In the genomic region with DNA sequence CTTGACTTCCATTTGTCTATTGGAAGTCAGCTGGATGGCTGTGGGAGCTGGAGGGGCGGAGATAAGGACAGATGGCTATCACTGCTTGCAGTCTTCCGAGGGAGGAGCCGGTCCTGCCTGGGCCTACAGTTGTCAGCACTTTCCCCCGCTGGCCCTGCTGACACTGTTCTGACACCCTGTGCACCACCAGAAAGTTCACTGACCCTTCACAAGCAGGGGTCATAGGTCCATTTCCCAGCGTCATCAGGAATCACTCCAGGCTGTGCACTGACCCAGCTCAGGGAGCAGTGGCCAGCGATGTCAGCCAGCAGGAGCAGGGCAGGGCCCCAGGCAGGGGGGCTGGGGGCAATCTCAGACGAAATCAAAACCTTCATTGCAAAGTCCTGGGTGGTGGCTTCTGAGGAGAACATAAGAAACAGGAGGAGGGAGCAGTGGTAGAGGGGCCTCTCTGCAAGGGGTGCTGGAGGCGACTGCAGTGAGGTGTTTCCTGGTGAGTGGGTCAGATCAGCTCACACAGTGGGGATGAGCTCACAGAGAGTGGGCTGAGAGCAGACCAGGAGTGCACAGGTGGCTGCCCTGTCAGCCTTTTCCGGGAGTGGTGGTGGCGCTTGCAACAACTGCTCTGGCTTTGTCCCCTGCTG, we compare ENCODE assay signal across 21 cellular contexts. TPM values are rescaled to one million over a fixed set of nuclear protein-coding genes. Genes with fewer than 3 reads are reported as not detected.
DNase-seq lines count a peak whose midpoint lies in the region; ATAC-seq and TF ChIP-seq lines count a peak whose summit lies in the region.
"Had no signal": no experiment of that assay in that cellular context is flagged by ENCODE, and none has a peak within 500 bp of the region (broad histone marks: within the 10 kb centered on the region; RNA-seq: fewer than 3 reads in every experiment).

No MANE protein-coding gene starts in this region.

- H3K27ac Mint-ChIP-seq in activated T-helper 2 cell treated with anti-CD3 and anti-CD28 coated beads, Interferon-gamma antibody, Interleukin-2, Interleukin-4, amounts not matched to agents 10 μg/mL and 5 μg/mL and 100 μg/mL, durations not matched to agents 14 hours and 24 hours and 36 hours = no peak overlapping the region
- H3K27ac Mint-ChIP-seq: activated naive CD4-positive, alpha-beta T cell treated with anti-CD3 and anti-CD28 coated beads, Interleukin-2, amount 10 ng/mL, durations not matched to agents 7 days and 5 days had no signal

- H2BK120ac ChIP-seq in mesenchymal stem cell (ENCODE audit: low read depth, low read length) = no peak overlapping the region

- no peak overlapping the region for H3K9ac ChIP-seq in mesenchymal stem cell (ENCODE audit: low read length)

- H3K9me3 ChIP-seq in cardiac muscle cell (ENCODE audit: low read depth) (no peaks in the 10 kb centered on the region), mesenchymal stem cell (ENCODE audit: control insufficient read depth, low read length) (no peaks in the 10 kb centered on the region)

- no peak overlapping the region for H3K14ac ChIP-seq in mesenchymal stem cell (ENCODE audit: low read length in 2 of 2)

- H3K9me3 Mint-ChIP-seq in activated T-helper 2 cell treated with anti-CD3 and anti-CD28 coated beads, Interferon-gamma antibody, Interleukin-2, Interleukin-4, amounts not matched to agents 10 μg/mL and 5 μg/mL and 100 μg/mL, durations not matched to agents 14 hours and 24 hours and 36 hours = no peaks in the 10 kb centered on the region
- H3K9me3 Mint-ChIP-seq: activated naive CD4-positive, alpha-beta T cell treated with anti-CD3 and anti-CD28 coated beads, Interleukin-2, amount 10 ng/mL, durations not matched to agents 7 days and 5 days had no signal

- H3K27me3 ChIP-seq in cardiac muscle cell (no peaks in the 10 kb centered on the region), mesenchymal stem cell (ENCODE audit: control insufficient read depth in 1 of 2, insufficient read depth in 1 of 2, low read length in 2 of 2) (peaks cover 40 to 83% of the 10 kb centered on the region in 2 experiments)
- H3K27me3 ChIP-seq: brain microvascular endothelial cell had no signal

- no peaks in the 10 kb centered on the region for H3K79me1 ChIP-seq in mesenchymal stem cell (replicated peaks; ENCODE audit: low read length, poor library complexity, severe bottlenecking)

- intact Hi-C loops in Right ventricle myocardium inferior (cut with DNase I) = no loop called here
- intact Hi-C loops in activated T-helper 2 cell treated with anti-CD3 and anti-CD28 coated beads, Interferon-gamma antibody, Interleukin-2, Interleukin-4, amounts not matched to agents 10 μg/mL and 5 μg/mL and 100 μg/mL, durations not matched to agents 14 hours and 24 hours and 36 hours (cut with micrococcal nuclease) = no loop called here

- no peak overlapping the region for H2AK5ac ChIP-seq in mesenchymal stem cell (ENCODE audit: low read length, severe bottlenecking)

- H3K4me2 ChIP-seq in mesenchymal stem cell (ENCODE audit: low read length, poor library complexity, severe bottlenecking) = no peak overlapping the region

- H3K36me3 ChIP-seq in cardiac muscle cell = no peaks in the 10 kb centered on the region
- H3K36me3 ChIP-seq in mesenchymal stem cell (ENCODE audit: control insufficient read depth in 1 of 2, insufficient read depth in 2 of 2, low read depth in 1 of 2, low read length in 2 of 2) = no peaks in the 10 kb centered on the region
- H3K36me3 ChIP-seq: brain microvascular endothelial cell had no signal

- peaks cover 39% of the 10 kb centered on the region for H3K27me3 Mint-ChIP-seq in activated T-helper 2 cell treated with anti-CD3 and anti-CD28 coated beads, Interferon-gamma antibody, Interleukin-2, Interleukin-4, amounts not matched to agents 10 μg/mL and 5 μg/mL and 100 μg/mL, durations not matched to agents 14 hours and 24 hours and 36 hours (ENCODE audit: low read depth)

- ATAC-seq in Right ventricle myocardium inferior = no peak
- ATAC-seq in esophagus mucosa = peak; percentile 26
- no peak for ATAC-seq in HG03108 (IDR thresholded peaks at IDR 0.05; ENCODE audit: unreplicated experiment)
- no peak for ATAC-seq in GM18505 (IDR thresholded peaks at IDR 0.05; ENCODE audit: unreplicated experiment)
- ATAC-seq: PC-3 had no signal

- H3K27ac ChIP-seq in cardiac muscle cell (peak overlapping the region; percentile 45), mesenchymal stem cell (ENCODE audit: low read length, poor library complexity, severe bottlenecking) (no peak overlapping the region)
- H3K27ac ChIP-seq: brain microvascular endothelial cell had no signal

- H3K4me1 ChIP-seq in cardiac muscle cell (ENCODE audit: low read depth) (peaks cover 24% of the 10 kb centered on the region), mesenchymal stem cell (ENCODE audit: control insufficient read depth, insufficient read depth, low read depth, low read length) (peaks cover 6% of the 10 kb centered on the region)

- no peak for TF ChIP-seq POLR2A in GM18505 (IDR thresholded peaks at IDR 0.05; ENCODE audit: borderline replicate concordance, extremely low read depth, insufficient read depth, insufficient read length)

- H2BK15ac ChIP-seq in mesenchymal stem cell (ENCODE audit: low read depth, poor library complexity, severe bottlenecking) = no peak overlapping the region

- peak overlapping the region; percentile 54 for H2AFZ ChIP-seq in mesenchymal stem cell (ENCODE audit: low read depth, low read length)

- 21% methylated on average over 10 of the region's 10 CpGs for WGBS in mesenchymal stem cell

- no peaks in the 10 kb centered on the region for H3K36me3 Mint-ChIP-seq in activated T-helper 2 cell treated with anti-CD3 and anti-CD28 coated beads, Interferon-gamma antibody, Interleukin-2, Interleukin-4, amounts not matched to agents 10 μg/mL and 5 μg/mL and 100 μg/mL, durations not matched to agents 14 hours and 24 hours and 36 hours (ENCODE audit: low read depth)
- H3K36me3 Mint-ChIP-seq: activated naive CD4-positive, alpha-beta T cell treated with anti-CD3 and anti-CD28 coated beads, Interleukin-2, amount 10 ng/mL, durations not matched to agents 7 days and 5 days had no signal

- H3K18ac ChIP-seq in mesenchymal stem cell (ENCODE audit: low read depth in 1 of 2, low read length in 2 of 2) = no peak overlapping the region

- no peak overlapping the region for H3K4me3 ChIP-seq in cardiac muscle cell
- no peak overlapping the region for H3K4me3 ChIP-seq in mesenchymal stem cell (ENCODE audit: insufficient read depth in 1 of 2, low read depth in 1 of 2, low read length in 2 of 2)

- no peaks in the 10 kb centered on the region for H3K4me1 Mint-ChIP-seq in activated T-helper 2 cell treated with anti-CD3 and anti-CD28 coated beads, Interferon-gamma antibody, Interleukin-2, Interleukin-4, amounts not matched to agents 10 μg/mL and 5 μg/mL and 100 μg/mL, durations not matched to agents 14 hours and 24 hours and 36 hours (ENCODE audit: low read depth)
- H3K4me1 Mint-ChIP-seq: activated naive CD4-positive, alpha-beta T cell treated with anti-CD3 and anti-CD28 coated beads, Interleukin-2, amount 10 ng/mL, durations not matched to agents 7 days and 5 days; CD4-positive, alpha-beta memory T cell had no signal

- no peak overlapping the region for H2BK5ac ChIP-seq in mesenchymal stem cell (ENCODE audit: low read depth, low read length, poor library complexity, severe bottlenecking)

- no peak overlapping the region for H3K23ac ChIP-seq in mesenchymal stem cell (ENCODE audit: low read length in 2 of 2)

- H3K4ac ChIP-seq in mesenchymal stem cell (ENCODE audit: low read depth in 1 of 2, low read length in 2 of 2) = no peak overlapping the region

- H4K91ac ChIP-seq in mesenchymal stem cell (ENCODE audit: low read length) = no peak overlapping the region

- H3K4me3 Mint-ChIP-seq in activated T-helper 2 cell treated with anti-CD3 and anti-CD28 coated beads, Interferon-gamma antibody, Interleukin-2, Interleukin-4, amounts not matched to agents 10 μg/mL and 5 μg/mL and 100 μg/mL, durations not matched to agents 14 hours and 24 hours and 36 hours (ENCODE audit: low read depth) = no peak overlapping the region
- H3K4me3 Mint-ChIP-seq: activated naive CD4-positive, alpha-beta T cell treated with anti-CD3 and anti-CD28 coated beads, Interleukin-2, amount 10 ng/mL, durations not matched to agents 7 days and 5 days; CD4-positive, alpha-beta memory T cell had no signal

- DNase-seq in cardiac muscle cell (ENCODE audit: low read depth in 1 of 2, low spot score in 1 of 2) = peak in 1 of 2 donors; percentile 32
- DNase-seq in Right ventricle myocardium inferior (ENCODE audit: missing footprints) = no peak
- peak; percentile 2 for DNase-seq in mesenchymal stem cell
- DNase-seq in amygdala (lab: John Stamatoyannopoulos, UW) = no peak
- DNase-seq in activated T-helper 2 cell treated with anti-CD3 and anti-CD28 coated beads, Interferon-gamma antibody, Interleukin-2, Interleukin-4, amounts not matched to agents 10 μg/mL and 5 μg/mL and 100 μg/mL, durations not matched to agents 14 hours and 24 hours and 36 hours (ENCODE audit: low spot score) = no peak
- DNase-seq: activated CD8-positive, alpha-beta memory T cell treated with anti-CD3 and anti-CD28 coated beads, Interleukin-2, amount 50 U/mL, for 4 hours; activated naive CD4-positive, alpha-beta T cell treated with anti-CD3 and anti-CD28 coated beads, Interleukin-2, amount 10 ng/mL, durations not matched to agents 7 days and 5 days; brain microvascular endothelial cell; CD4-positive, alpha-beta memory T cell; effector CD4-positive, alpha-beta T cell; foreskin fibroblast; GDM1; Karpas-422; midbrain; NCI-H1436; NCI-H510A; PC-3; stimulated activated CD4-positive, alpha-beta T cell treated with anti-CD3 and anti-CD28 coated beads, Interleukin-12 subunit alpha, Interleukin-12 subunit beta, amount 100 ng/mL, for 4 hours had no signal

- H2BK12ac ChIP-seq in mesenchymal stem cell (ENCODE audit: low read length in 2 of 2) = no peak overlapping the region

- H4K8ac ChIP-seq in mesenchymal stem cell (ENCODE audit: low read length) = no peak overlapping the region

- TF ChIP-seq CTCF in cardiac muscle cell (IDR thresholded peaks at IDR 0.05; ENCODE audit: low read depth, low read length) = no peak

RNA-seq across cellular contexts. Expression of gene PLEKHG1, which starts 26.5 kb away (rescaled TPM):
- total RNA-seq in cardiac muscle cell (0.67 and 8.5 TPM in 2 replicates), Right ventricle myocardium inferior (10.2 TPM), esophagus mucosa (34.2 TPM)
- polyA plus RNA-seq in cardiac muscle cell = 2.3 and 2.7 TPM in 2 replicates
- 0.17 TPM for polyA plus RNA-seq in mesenchymal stem cell (2013, experiment 1 of 2)
- polyA plus RNA-seq in mesenchymal stem cell (2013, experiment 2 of 2) = 0.14 TPM
- total RNA-seq in activated T-helper 2 cell treated with anti-CD3 and anti-CD28 coated beads, Interferon-gamma antibody, Interleukin-2, Interleukin-4, amounts not matched to agents 10 μg/mL and 5 μg/mL and 100 μg/mL, durations not matched to agents 14 hours and 24 hours and 36 hours = 1.6 and 1.8 TPM in 2 replicates
